ENCODE assay signal across 1 cellular context in the genomic region with DNA sequence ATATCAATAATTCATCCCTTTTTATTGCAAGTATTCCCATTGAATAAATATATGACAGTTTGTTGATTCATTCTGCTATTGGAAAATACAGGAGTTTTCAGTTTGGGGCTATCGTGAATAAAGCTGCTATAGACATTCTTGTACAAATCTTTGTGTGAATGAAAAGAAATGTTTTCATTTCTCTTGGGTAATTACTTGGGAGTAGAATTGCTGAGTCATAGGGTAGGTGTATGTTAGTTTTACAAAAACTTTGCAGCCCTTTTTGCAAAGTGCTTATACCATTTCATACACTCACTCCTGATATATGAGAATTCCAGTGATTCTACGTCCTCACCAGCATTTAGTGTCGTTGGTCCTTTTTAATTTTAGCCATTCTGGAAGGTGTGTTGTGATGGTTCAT.
TF ChIP-seq lines count a peak whose summit lies in the region.

No MANE protein-coding gene starts in this region.

TF ChIP-seq in K562, 482 proteins besides CTCF, POLR2A, EP300 and RAD21:
- no peak for TF ChIP-seq TARDBP (IDR thresholded peaks at IDR 0.05)
- TF ChIP-seq HEY1 (CRISPR knock-in tag; IDR thresholded peaks at IDR 0.05; ENCODE audit: borderline replicate concordance): no peak
- TF ChIP-seq MAFF (IDR thresholded peaks at IDR 0.05; ENCODE audit: low read length): peak; percentile 45
- TF ChIP-seq MAFG (tag; conservative IDR thresholded peaks at IDR 0.05): peak; percentile 64; the same call in 1 of the 2 replicates
- TF ChIP-seq NFE2 (IDR thresholded peaks at IDR 0.05; ENCODE audit: low read depth): peak; percentile 48
- TF ChIP-seq HDAC2 (IDR thresholded peaks at IDR 0.05): no peak
- no peak for TF ChIP-seq ZNF24 (IDR thresholded peaks at IDR 0.05)
- TF ChIP-seq, protein P1, sequence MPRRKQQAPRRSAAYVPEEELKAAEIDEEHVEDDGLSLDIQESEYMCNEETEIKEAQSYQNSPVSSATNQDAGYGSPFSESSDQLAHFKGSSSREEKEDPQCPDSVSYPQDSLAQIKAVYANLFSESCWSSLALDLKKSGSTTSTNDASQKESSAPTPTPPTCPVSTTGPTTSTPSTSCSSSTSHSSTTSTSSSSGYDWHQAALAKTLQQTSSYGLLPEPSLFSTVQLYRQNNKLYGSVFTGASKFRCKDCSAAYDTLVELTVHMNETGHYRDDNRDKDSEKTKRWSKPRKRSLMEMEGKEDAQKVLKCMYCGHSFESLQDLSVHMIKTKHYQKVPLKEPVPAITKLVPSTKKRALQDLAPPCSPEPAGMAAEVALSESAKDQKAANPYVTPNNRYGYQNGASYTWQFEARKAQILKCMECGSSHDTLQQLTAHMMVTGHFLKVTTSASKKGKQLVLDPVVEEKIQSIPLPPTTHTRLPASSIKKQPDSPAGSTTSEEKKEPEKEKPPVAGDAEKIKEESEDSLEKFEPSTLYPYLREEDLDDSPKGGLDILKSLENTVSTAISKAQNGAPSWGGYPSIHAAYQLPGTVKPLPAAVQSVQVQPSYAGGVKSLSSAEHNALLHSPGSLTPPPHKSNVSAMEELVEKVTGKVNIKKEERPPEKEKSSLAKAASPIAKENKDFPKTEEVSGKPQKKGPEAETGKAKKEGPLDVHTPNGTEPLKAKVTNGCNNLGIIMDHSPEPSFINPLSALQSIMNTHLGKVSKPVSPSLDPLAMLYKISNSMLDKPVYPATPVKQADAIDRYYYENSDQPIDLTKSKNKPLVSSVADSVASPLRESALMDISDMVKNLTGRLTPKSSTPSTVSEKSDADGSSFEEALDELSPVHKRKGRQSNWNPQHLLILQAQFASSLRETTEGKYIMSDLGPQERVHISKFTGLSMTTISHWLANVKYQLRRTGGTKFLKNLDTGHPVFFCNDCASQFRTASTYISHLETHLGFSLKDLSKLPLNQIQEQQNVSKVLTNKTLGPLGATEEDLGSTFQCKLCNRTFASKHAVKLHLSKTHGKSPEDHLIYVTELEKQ (CRISPR knock-in tag; IDR thresholded peaks at IDR 0.05): no peak
- no peak for TF ChIP-seq MCM5 (IDR thresholded peaks at IDR 0.05; ENCODE audit: low read depth)
- TF ChIP-seq NFE2L1 (tag; IDR thresholded peaks at IDR 0.05; ENCODE audit: borderline replicate concordance, low read depth): peak; percentile 58
- peak; percentile 66 for TF ChIP-seq ZNF316 (IDR thresholded peaks at IDR 0.05)
- peak; percentile 52; the same call in 1 of the 2 replicates for TF ChIP-seq C11orf30 (IDR thresholded peaks at IDR 0.05; ENCODE audit: low read depth)
- TF ChIP-seq E2F3 (CRISPR knock-in tag; IDR thresholded peaks at IDR 0.05): no peak
- no peak for TF ChIP-seq THRAP3 (IDR thresholded peaks at IDR 0.05; ENCODE audit: borderline replicate concordance)
- TF ChIP-seq, protein P2, sequence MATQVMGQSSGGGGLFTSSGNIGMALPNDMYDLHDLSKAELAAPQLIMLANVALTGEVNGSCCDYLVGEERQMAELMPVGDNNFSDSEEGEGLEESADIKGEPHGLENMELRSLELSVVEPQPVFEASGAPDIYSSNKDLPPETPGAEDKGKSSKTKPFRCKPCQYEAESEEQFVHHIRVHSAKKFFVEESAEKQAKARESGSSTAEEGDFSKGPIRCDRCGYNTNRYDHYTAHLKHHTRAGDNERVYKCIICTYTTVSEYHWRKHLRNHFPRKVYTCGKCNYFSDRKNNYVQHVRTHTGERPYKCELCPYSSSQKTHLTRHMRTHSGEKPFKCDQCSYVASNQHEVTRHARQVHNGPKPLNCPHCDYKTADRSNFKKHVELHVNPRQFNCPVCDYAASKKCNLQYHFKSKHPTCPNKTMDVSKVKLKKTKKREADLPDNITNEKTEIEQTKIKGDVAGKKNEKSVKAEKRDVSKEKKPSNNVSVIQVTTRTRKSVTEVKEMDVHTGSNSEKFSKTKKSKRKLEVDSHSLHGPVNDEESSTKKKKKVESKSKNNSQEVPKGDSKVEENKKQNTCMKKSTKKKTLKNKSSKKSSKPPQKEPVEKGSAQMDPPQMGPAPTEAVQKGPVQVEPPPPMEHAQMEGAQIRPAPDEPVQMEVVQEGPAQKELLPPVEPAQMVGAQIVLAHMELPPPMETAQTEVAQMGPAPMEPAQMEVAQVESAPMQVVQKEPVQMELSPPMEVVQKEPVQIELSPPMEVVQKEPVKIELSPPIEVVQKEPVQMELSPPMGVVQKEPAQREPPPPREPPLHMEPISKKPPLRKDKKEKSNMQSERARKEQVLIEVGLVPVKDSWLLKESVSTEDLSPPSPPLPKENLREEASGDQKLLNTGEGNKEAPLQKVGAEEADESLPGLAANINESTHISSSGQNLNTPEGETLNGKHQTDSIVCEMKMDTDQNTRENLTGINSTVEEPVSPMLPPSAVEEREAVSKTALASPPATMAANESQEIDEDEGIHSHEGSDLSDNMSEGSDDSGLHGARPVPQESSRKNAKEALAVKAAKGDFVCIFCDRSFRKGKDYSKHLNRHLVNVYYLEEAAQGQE (CRISPR knock-in tag; IDR thresholded peaks at IDR 0.05; ENCODE audit: low read depth): no peak
